Comparison of ENCODE assay signal across 1 cellular context in genomic region chr1:206634365-206635079, GRCh38.
TF ChIP-seq lines count a peak whose summit lies in the region.

No MANE protein-coding gene starts in this region.

TF ChIP-seq in K562, 482 proteins besides CTCF, POLR2A, EP300 and RAD21 (continued from another document):
- TF ChIP-seq MLX (CRISPR knock-in tag; conservative IDR thresholded peaks at IDR 0.05) (no peak), NR4A1 (CRISPR knock-in tag; IDR thresholded peaks at IDR 0.05) (no peak), NR4A1 (tag; IDR thresholded peaks at IDR 0.05) (no peak), NELFE (IDR thresholded peaks at IDR 0.05; ENCODE audit: insufficient read depth, insufficient read length) (no peak), SETDB1 (IDR thresholded peaks at IDR 0.05; ENCODE audit: low read length) (no peak), DMBX1 (CRISPR knock-in tag; IDR thresholded peaks at IDR 0.05; ENCODE audit: borderline replicate concordance) (peak; percentile 69), ZNF717 (CRISPR knock-in tag; IDR thresholded peaks at IDR 0.05) (no peak), ZNF197 (CRISPR knock-in tag; IDR thresholded peaks at IDR 0.05; ENCODE audit: low read depth) (no peak), KLF1 (tag; IDR thresholded peaks at IDR 0.05) (no peak), TEAD4 (IDR thresholded peaks at IDR 0.05; ENCODE audit: low read length) (no peak; the same call in 1 of the 2 replicates), TEAD4 (CRISPR knock-in tag; IDR thresholded peaks at IDR 0.05; ENCODE audit: borderline replicate concordance) (no peak), ZNF644 (tag; IDR thresholded peaks at IDR 0.05; ENCODE audit: low read depth) (no peak), TBP (optimal IDR thresholded peaks at IDR 0.05; ENCODE audit: low read depth, low read length) (no peak)
TF ChIP-seq in K562: peak in this region for 55.
